Comparison of ENCODE assay signal across 12 cellular contexts in the genomic region with DNA sequence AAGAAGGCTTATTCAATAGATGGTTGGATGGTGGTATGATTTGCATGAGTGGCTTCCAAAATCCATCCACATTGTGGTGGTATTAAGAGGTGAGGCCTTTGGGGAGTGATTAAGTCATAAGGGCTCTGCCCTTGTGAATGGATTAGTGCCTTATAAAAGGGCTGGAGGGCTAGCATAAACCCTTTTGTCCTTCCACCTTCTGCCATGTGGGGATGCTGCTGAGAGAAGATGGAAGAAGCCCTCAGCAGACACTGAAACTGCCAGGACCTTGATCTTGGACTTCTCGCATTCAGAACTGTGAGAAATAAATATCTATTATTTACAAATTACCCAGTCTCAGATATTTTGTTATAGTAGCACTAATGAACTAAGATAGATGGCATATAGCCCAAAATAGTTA. TPM values are rescaled to one million over a fixed set of nuclear protein-coding genes. Genes with fewer than 3 reads are reported as not detected.
DNase-seq lines count a peak whose midpoint lies in the region; ATAC-seq and TF ChIP-seq lines count a peak whose summit lies in the region.
"Had no signal": no experiment of that assay in that cellular context is flagged by ENCODE, and none has a peak within 500 bp of the region (broad histone marks: within the 10 kb centered on the region; RNA-seq: fewer than 3 reads in every experiment).

No MANE protein-coding gene starts in this region.

- peaks cover 7% of the 10 kb centered on the region for H3K27me3 Mint-ChIP-seq in T-helper 17 cell

- intact Hi-C loops in ovary (cut with DNase I) = no loop called here

- H3K27ac ChIP-seq in foreskin keratinocyte = no peak overlapping the region
- no peak overlapping the region for H3K27ac ChIP-seq in ovary
- H3K27ac ChIP-seq: skin epidermis had no signal

- no peaks in the 10 kb centered on the region for H3K27me3 ChIP-seq in foreskin keratinocyte
- H3K27me3 ChIP-seq in ovary = no peaks in the 10 kb centered on the region

- no peak overlapping the region for H3K4me3 ChIP-seq in HFF-Myc (replicated peaks; ENCODE audit: low read depth, low read length)
- H3K4me3 ChIP-seq in ovary = no peak overlapping the region
- H3K4me3 ChIP-seq: skin epidermis had no signal

- no peaks in the 10 kb centered on the region for H3K36me3 ChIP-seq in ovary

- no peak for TF ChIP-seq EP300 in ovary (IDR thresholded peaks at IDR 0.05)

- no peaks in the 10 kb centered on the region for H3K36me3 Mint-ChIP-seq in T-helper 17 cell (ENCODE audit: low read depth)

- in situ Hi-C loops in SK-MEL-5 (cut with HindIII; ENCODE audit: low pct_unique_long_range_greater_than_20kb, low sequenced_read_pairs) = no loop called here

- DNase-seq in AML-193 (lab: John Stamatoyannopoulos, UW) (peak; percentile 6 to 28), HFF-Myc (ENCODE audit: extremely low read depth, low read depth) (no peak), SK-MEL-5 (ENCODE audit: low read depth, low spot score) (peak; percentile 73), foreskin keratinocyte (no peak), ovary (no peak), T-helper 17 cell (no peak), hepatic stellate cell (ENCODE audit: low spot score) (no peak)
- DNase-seq: amygdala, DMS79 treated with DMSO at 0.1 percent for 48 hours, KG1 had no signal

- H3K9me3 ChIP-seq in ovary (no peaks in the 10 kb centered on the region), T-helper 17 cell (ENCODE audit: control insufficient read depth, low read length, poor library complexity, severe bottlenecking) (no peaks in the 10 kb centered on the region)

- H3K4me1 ChIP-seq in foreskin keratinocyte (peaks cover 7% of the 10 kb centered on the region), ovary (ENCODE audit: insufficient read depth) (no peaks in the 10 kb centered on the region)

- TF ChIP-seq CTCF in HFF-Myc (IDR thresholded peaks at IDR 0.05; ENCODE audit: low read depth, low read length, missing control alignments) (peak; percentile 16), foreskin keratinocyte (conservative IDR thresholded peaks at IDR 0.05) (peak; percentile 39), ovary (IDR thresholded peaks at IDR 0.05) (no peak)

- no peak overlapping the region for H3K27ac Mint-ChIP-seq in T-helper 17 cell

- WGBS in ovary, 3 donors = 87 to 93% (median 88%) methylated on average over 1 of the region's 1 CpG

- no peak for TF ChIP-seq POLR2A in ovary (IDR thresholded peaks at IDR 0.05)

- ATAC-seq in foreskin keratinocyte (no peak), T-helper 17 cell (no peak), HG03135 (IDR thresholded peaks at IDR 0.05; ENCODE audit: unreplicated experiment) (no peak)

- no peaks in the 10 kb centered on the region for H3K4me1 Mint-ChIP-seq in T-helper 17 cell

- H3K4me3 Mint-ChIP-seq in T-helper 17 cell = no peak overlapping the region

RNA-seq across cellular contexts. Expression of a gene that starts 27.8 kb away (rescaled TPM):
- 26.6 and 27.3 TPM in 2 replicates for total RNA-seq in SK-MEL-5 (2014; rRNA removed; shearing (Covaris generic))
- 33.7 and 34.5 TPM in 2 replicates for polyA plus RNA-seq in SK-MEL-5 (2015; cell fraction: cytosol; rRNA removed)
- polyA plus RNA-seq in SK-MEL-5 (2015; cell fraction: nucleus; rRNA removed) = 34.8 and 50.9 TPM in 2 replicates
- total RNA-seq in foreskin keratinocyte = 68.5 and 74.7 TPM in 2 replicates
- polyA plus RNA-seq in foreskin keratinocyte = 21.5 and 27.0 TPM in 2 replicates
- total RNA-seq in ovary = 10 to 100 TPM; 21.1 to 28.4 (median 23.5) TPM
- 10 to 100 TPM in 1 of 2 donors, 1 to 10 TPM in 1; 7.3 to 18.5 TPM for polyA plus RNA-seq in ovary
- 10 to 100 TPM; 44.9 to 46.4 TPM for total RNA-seq in T-helper 17 cell

Comparison
In these comparisons a context has a peak if more than half of its experiments do, and no peak if none do; other contexts are left out.
1. DNase-seq: peak in AML-193 (2 of 2) and SK-MEL-5 (single experiment); none in HFF-Myc (single experiment), foreskin keratinocyte (0 of 2), ovary (0 of 5), T-helper 17 cell (0 of 3) and hepatic stellate cell (single experiment).
2. CTCF ChIP-seq: peak in HFF-Myc (single experiment) and foreskin keratinocyte (single experiment); none in ovary (0 of 3).